8 cellular contexts compared by ENCODE assay signal in the genomic region with DNA sequence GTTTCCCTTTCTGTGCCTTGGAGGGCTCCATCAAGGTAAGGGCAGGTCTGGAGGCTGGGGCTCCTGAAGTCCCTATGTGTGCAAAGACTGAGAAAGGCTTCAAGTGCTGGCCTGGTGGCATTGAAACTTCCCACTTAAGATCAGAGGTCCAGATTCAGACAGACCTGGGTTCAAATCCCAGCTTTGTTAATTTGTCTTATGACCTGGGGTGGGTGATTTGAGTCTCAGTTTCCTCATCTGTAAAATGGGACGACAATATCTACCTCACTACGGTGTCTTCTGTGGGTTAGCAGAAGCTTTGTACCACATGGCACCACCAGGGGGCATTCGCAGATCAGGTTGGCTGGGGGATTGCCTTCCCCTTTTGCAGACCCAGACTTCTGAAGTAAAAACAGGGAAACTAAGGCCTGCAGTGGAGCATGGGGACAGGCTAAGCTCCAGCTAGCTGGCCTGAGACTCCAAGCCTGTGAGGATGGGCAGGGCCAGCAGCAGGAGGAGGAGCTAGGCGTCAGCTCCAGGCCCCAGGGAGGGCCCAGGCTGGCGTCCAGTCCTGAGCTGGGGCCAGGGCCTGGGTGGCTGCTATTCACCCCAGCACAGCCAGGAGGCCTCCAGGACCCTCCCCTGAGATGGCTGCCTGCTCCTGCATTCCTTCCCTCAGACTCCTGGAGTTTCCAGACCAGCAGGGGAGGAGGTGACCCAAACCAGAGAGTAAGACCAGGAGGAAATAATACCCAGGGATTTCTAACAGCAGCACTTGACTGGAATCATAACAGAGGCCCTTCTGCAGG. TPM values are rescaled to one million over a fixed set of nuclear protein-coding genes. Genes with fewer than 3 reads are reported as not detected.
DNase-seq lines count a peak whose midpoint lies in the region; ATAC-seq and TF ChIP-seq lines count a peak whose summit lies in the region.

No MANE protein-coding gene starts in this region.

- H3K4me1 Mint-ChIP-seq in activated CD8-positive, alpha-beta memory T cell treated with anti-CD3 and anti-CD28 coated beads, Interleukin-2, amount 10 ng/mL, durations not matched to agents 7 days and 5 days, result peaks cover 65% of the 10 kb centered on the region
- H3K4me1 Mint-ChIP-seq in endodermal cell (peaks cover 10% of the 10 kb centered on the region), memory B cell (peaks cover 29% of the 10 kb centered on the region)

- CTCF ChIA-PET in activated CD8-positive, alpha-beta memory T cell treated with anti-CD3 and anti-CD28 coated beads, Interleukin-2, amount 10 ng/mL, durations not matched to agents 7 days and 5 days (lab: Charles Lee), result interaction anchor here (0.6 to 11.4 kb wide), 48 partner anchors 8 to 662 kb away, joined by 3 to 508 read pairs (median 5); partner anchors contain the start of genes CCDC157, LIF, MTFP1 and RNF215

- peaks cover 10% of the 10 kb centered on the region for H3K4me1 ChIP-seq in endodermal cell (ENCODE audit: control insufficient read depth, insufficient read depth, low read length)

- WGBS in endodermal cell (ENCODE audit: insufficient coverage in 1 of 2, insufficient read length in 1 of 2), 2 experiments, result 30 to 34% methylated on average over 5 of the region's 5 CpGs

- peaks cover 6% of the 10 kb centered on the region; the same call in 1 of the 2 replicates for H3K27me3 ChIP-seq in H7 (ENCODE audit: control insufficient read depth, insufficient read depth, low read length)
- H3K27me3 ChIP-seq in endodermal cell (ENCODE audit: control insufficient read depth, insufficient read depth, low read length, poor library complexity, severe bottlenecking), result no peaks in the 10 kb centered on the region

- H3K36me3 ChIP-seq in H7 (replicated peaks; ENCODE audit: control insufficient read depth, insufficient read depth, low read length) (no peaks in the 10 kb centered on the region; the same call in 1 of the 2 replicates), endodermal cell (ENCODE audit: control insufficient read depth, insufficient read depth, low read length) (peaks cover 12% of the 10 kb centered on the region)

- H3K9me3 Mint-ChIP-seq in activated CD8-positive, alpha-beta memory T cell treated with anti-CD3 and anti-CD28 coated beads, Interleukin-2, amount 10 ng/mL, durations not matched to agents 7 days and 5 days (ENCODE audit: low read depth), result no peaks in the 10 kb centered on the region
- H3K9me3 Mint-ChIP-seq in endodermal cell, result no peaks in the 10 kb centered on the region
- no peaks in the 10 kb centered on the region for H3K9me3 Mint-ChIP-seq in memory B cell

- no peak overlapping the region for H3K27ac ChIP-seq in endodermal cell (ENCODE audit: low read depth, low read length)

- TF ChIP-seq CTCF in endodermal cell (conservative IDR thresholded peaks at IDR 0.05), result peak; percentile 80

- H3K4me3 Mint-ChIP-seq in activated CD8-positive, alpha-beta memory T cell treated with anti-CD3 and anti-CD28 coated beads, Interleukin-2, amount 10 ng/mL, durations not matched to agents 7 days and 5 days, result peak overlapping the region; percentile 74
- H3K4me3 Mint-ChIP-seq in endodermal cell, result peak overlapping the region; percentile 63
- peak overlapping the region; percentile 94 for H3K4me3 Mint-ChIP-seq in memory B cell

- H3K4me3 ChIP-seq in H7 (ENCODE audit: insufficient read depth, low read depth, low read length) (no peak overlapping the region), endodermal cell (ENCODE audit: low read length) (peak overlapping the region; percentile 86)

- peak; percentile 27 for ATAC-seq in activated CD8-positive, alpha-beta memory T cell treated with anti-CD3 and anti-CD28 coated beads, Interleukin-2, amount 10 ng/mL, durations not matched to agents 7 days and 5 days
- ATAC-seq in memory B cell (ENCODE audit: low read depth), result peak; percentile 50
- ATAC-seq in GM21825 (IDR thresholded peaks at IDR 0.05; ENCODE audit: unreplicated experiment), result no peak

- DNase-seq in AG20443 (ENCODE audit: low spot score) (peak; percentile 91), H7 (peak; percentile 97), NK-92 (lab: John Stamatoyannopoulos, UW; ENCODE audit: unreplicated experiment) (peak; percentile 28), endodermal cell (peak; percentile 96), memory B cell (ENCODE audit: low spot score in 2 of 2) (peak; percentile 89)
- DNase-seq in activated CD8-positive, alpha-beta memory T cell treated with anti-CD3 and anti-CD28 coated beads, Interleukin-2, amount 10 ng/mL, durations not matched to agents 7 days and 5 days, result peak; percentile 94
- DNase-seq in stimulated activated CD4-positive, alpha-beta T cell treated with anti-CD3 and anti-CD28 coated beads, TNF-alpha, amount 100 ng/mL, for 4 hours (ENCODE audit: low read depth in 3 of 3), result peak; percentile 75 to 84 (median 80)

- peak overlapping the region; percentile 65 for H3K27ac Mint-ChIP-seq in activated CD8-positive, alpha-beta memory T cell treated with anti-CD3 and anti-CD28 coated beads, Interleukin-2, amount 10 ng/mL, durations not matched to agents 7 days and 5 days
- H3K27ac Mint-ChIP-seq in endodermal cell (peak overlapping the region; percentile 93), memory B cell (peak overlapping the region; percentile 69)

- peak overlapping the region; percentile 59 for H3K9ac ChIP-seq in endodermal cell (ENCODE audit: extremely low read depth, low read length, poor library complexity, severe bottlenecking)

- H3K36me3 Mint-ChIP-seq in activated CD8-positive, alpha-beta memory T cell treated with anti-CD3 and anti-CD28 coated beads, Interleukin-2, amount 10 ng/mL, durations not matched to agents 7 days and 5 days, result no peaks in the 10 kb centered on the region
- H3K36me3 Mint-ChIP-seq in endodermal cell (ENCODE audit: low read depth), result peaks cover 5% of the 10 kb centered on the region
- peaks cover 8% of the 10 kb centered on the region for H3K36me3 Mint-ChIP-seq in memory B cell

- H3K27me3 Mint-ChIP-seq in activated CD8-positive, alpha-beta memory T cell treated with anti-CD3 and anti-CD28 coated beads, Interleukin-2, amount 10 ng/mL, durations not matched to agents 7 days and 5 days, result no peaks in the 10 kb centered on the region
- H3K27me3 Mint-ChIP-seq in endodermal cell (ENCODE audit: insufficient read depth) (no peaks in the 10 kb centered on the region), memory B cell (no peaks in the 10 kb centered on the region)

- no peaks in the 10 kb centered on the region for H3K9me3 ChIP-seq in endodermal cell (ENCODE audit: control insufficient read depth, low read length)

RNA-seq across cellular contexts. Expression of gene CASTOR1, which starts 1.5 kb away (rescaled TPM):
- 10.2 and 15.4 TPM in 2 replicates for total RNA-seq in H7 (2014; rRNA removed; shearing (Covaris generic))
- 10 to 100 TPM in 1 of 2 experiments, 1 to 10 TPM in 1; 8.7 to 10.2 TPM for total RNA-seq in activated CD8-positive, alpha-beta memory T cell treated with anti-CD3 and anti-CD28 coated beads, Interleukin-2, amount 10 ng/mL, durations not matched to agents 7 days and 5 days
- total RNA-seq in endodermal cell, result 10 to 100 TPM; 19.2 to 19.5 TPM
- polyA plus RNA-seq in endodermal cell (2013, experiment 1 of 2), result 8.4 TPM
- 10.1 TPM for polyA plus RNA-seq in endodermal cell (2013, experiment 2 of 2)

RNA-seq across cellular contexts. Expression of gene OSM, which starts 21.2 kb away (rescaled TPM):
- not detected in 2 replicates for total RNA-seq in H7 (2014; rRNA removed; shearing (Covaris generic))
- 100 to 1,000 TPM; 122 to 141 TPM for total RNA-seq in activated CD8-positive, alpha-beta memory T cell treated with anti-CD3 and anti-CD28 coated beads, Interleukin-2, amount 10 ng/mL, durations not matched to agents 7 days and 5 days
- total RNA-seq in endodermal cell, result not detected
- polyA plus RNA-seq in endodermal cell (2013, experiment 1 of 2), result not detected
- not detected for polyA plus RNA-seq in endodermal cell (2013, experiment 2 of 2)

RNA-seq across cellular contexts. Expression of gene TBC1D10A, which starts 38.9 kb away (rescaled TPM):
- total RNA-seq in H7 (2014; rRNA removed; shearing (Covaris generic)), result 12.0 and 12.6 TPM in 2 replicates
- 10 to 100 TPM; 32.2 to 48.1 TPM for total RNA-seq in activated CD8-positive, alpha-beta memory T cell treated with anti-CD3 and anti-CD28 coated beads, Interleukin-2, amount 10 ng/mL, durations not matched to agents 7 days and 5 days
- total RNA-seq in endodermal cell, result 10 to 100 TPM; 12.1 to 13.7 TPM
- 7.3 TPM for polyA plus RNA-seq in endodermal cell (2013, experiment 1 of 2)
- 6.9 TPM for polyA plus RNA-seq in endodermal cell (2013, experiment 2 of 2)

RNA-seq across cellular contexts. Expression of gene LIF, which starts 41.3 kb away (rescaled TPM):
- total RNA-seq in H7 (2014; rRNA removed; shearing (Covaris generic)), result 0.41 and 0.59 TPM in 2 replicates
- total RNA-seq in activated CD8-positive, alpha-beta memory T cell treated with anti-CD3 and anti-CD28 coated beads, Interleukin-2, amount 10 ng/mL, durations not matched to agents 7 days and 5 days, result 100 to 1,000 TPM; 107 to 304 TPM
- total RNA-seq in endodermal cell, result under 1 TPM; 0.31 to 0.77 TPM
- polyA plus RNA-seq in endodermal cell (2013, experiment 1 of 2), result 0.78 TPM
- polyA plus RNA-seq in endodermal cell (2013, experiment 2 of 2), result 0.87 TPM

Comparison
In these comparisons a context has a peak if more than half of its experiments do, and no peak if none do; other contexts are left out.
1. DNase-seq: peak in every context shown above with its lines; median percentile 97 in H7; 96 in endodermal cell; 94 in activated CD8-positive, alpha-beta memory T cell treated with anti-CD3 and anti-CD28 coated beads, Interleukin-2, amount 10 ng/mL, durations not matched to agents 7 days and 5 days; 91 in AG20443; 89 in memory B cell; 80 in stimulated activated CD4-positive, alpha-beta T cell treated with anti-CD3 and anti-CD28 coated beads, TNF-alpha, amount 100 ng/mL, for 4 hours; 28 in NK-92.
2. RNA of gene OSM, which starts 21.2 kb away (total RNA-seq): 122 to 141 TPM in activated CD8-positive, alpha-beta memory T cell treated with anti-CD3 and anti-CD28 coated beads, Interleukin-2, amount 10 ng/mL, durations not matched to agents 7 days and 5 days; not detected in H7 and not detected in endodermal cell; every median in the first group is over 100 times any median in the second.
3. Peak in every context shown above with its lines, with median percentiles within 50 percentile points of each other: H3K27ac Mint-ChIP-seq and H3K4me3 Mint-ChIP-seq.